24 cellular contexts compared by ENCODE assay signal in the genomic region with DNA sequence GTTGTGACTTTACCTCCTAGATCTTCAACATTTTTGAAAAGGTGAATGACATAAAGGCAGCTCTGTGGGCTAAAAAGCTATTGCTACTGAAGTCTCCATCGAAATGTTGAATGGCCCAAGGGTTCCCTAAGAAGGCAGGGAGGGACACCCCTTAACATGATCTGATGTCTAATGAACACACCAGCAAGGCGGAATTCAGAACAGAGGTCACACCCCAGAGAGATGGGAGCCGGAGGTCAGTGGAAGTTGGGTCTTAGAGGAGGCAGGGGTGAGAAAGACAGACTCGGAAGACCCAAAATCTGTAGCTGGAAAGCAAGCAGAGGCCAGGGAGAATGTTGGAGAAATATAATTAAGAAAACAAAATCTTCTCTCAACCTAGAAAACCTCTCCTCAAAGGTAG.
"Had no signal": no experiment of that assay in that cellular context is flagged by ENCODE, and none has a peak within 500 bp of the region (broad histone marks: within the 10 kb centered on the region; RNA-seq: fewer than 3 reads in every experiment).

No MANE protein-coding gene starts in this region.

- H3K36me3 Mint-ChIP-seq: activated naive CD8-positive, alpha-beta T cell treated with anti-CD3 and anti-CD28 coated beads for 36 hours; naive thymus-derived CD8-positive, alpha-beta T cell had no signal

- H3K27ac ChIP-seq: adrenal gland, body of pancreas, epithelial cell of prostate, ovary, prostate gland, testis, transverse colon, uterus had no signal

- H3K4me3 ChIP-seq: adrenal gland, body of pancreas, ovary, prostate gland, skin epidermis, testis, transverse colon, uterus had no signal

- DNase-seq: activated CD4-positive, alpha-beta T cell treated with anti-CD3 and anti-CD28 coated beads for 48 hours; activated CD4-positive, alpha-beta T cell treated with anti-CD3 and anti-CD28 coated beads, Interleukin-2, amount 50 U/mL, for 48 hours; activated effector memory CD4-positive, alpha-beta T cell treated with Interleukin-2 at 50 U/mL for 16 hours; activated naive CD4-positive, alpha-beta T cell treated with anti-CD3 and anti-CD28 coated beads for 36 hours; activated naive CD8-positive, alpha-beta T cell treated with anti-CD3 and anti-CD28 coated beads for 36 hours; activated T-cell treated with anti-CD3 and anti-CD28 coated beads, Interleukin-2, amount 50 U/mL, for 72 hours; adrenal gland; aorta; body of pancreas; dermis blood vessel endothelial cell; effector CD4-positive, alpha-beta T cell; left cardiac atrium; naive thymus-derived CD8-positive, alpha-beta T cell; ovary; retina; stimulated activated CD4-positive, alpha-beta T cell treated with anti-CD3 and anti-CD28 coated beads, Interleukin-12 subunit alpha, Interleukin-12 subunit beta, amount 100 ng/mL, for 4 hours; stimulated activated CD4-positive, alpha-beta T cell treated with anti-CD3 and anti-CD28 coated beads, Interleukin-4, amount 100 ng/mL, for 1 hour; stimulated activated naive CD8-positive, alpha-beta T cell treated with anti-CD3 and anti-CD28 coated beads, Interleukin-15, Interleukin-2, amounts not matched to agents 100 U/mL and 50 U/mL, for 24 hours; testis; transverse colon; uterus had no signal

- H3K9me3 Mint-ChIP-seq: activated naive CD4-positive, alpha-beta T cell treated with anti-CD3 and anti-CD28 coated beads for 36 hours; activated naive CD8-positive, alpha-beta T cell treated with anti-CD3 and anti-CD28 coated beads for 36 hours; activated T-cell treated with anti-CD3 and anti-CD28 coated beads, Interleukin-2, amount 50 U/mL, for 72 hours; naive thymus-derived CD8-positive, alpha-beta T cell had no signal

- H3K36me3 ChIP-seq: adrenal gland, ovary, prostate gland, transverse colon, uterus had no signal

- H3K4me1 ChIP-seq: adrenal gland, body of pancreas, prostate gland, testis, transverse colon had no signal

- H3K4me3 Mint-ChIP-seq: activated naive CD4-positive, alpha-beta T cell treated with anti-CD3 and anti-CD28 coated beads for 36 hours; activated naive CD8-positive, alpha-beta T cell treated with anti-CD3 and anti-CD28 coated beads for 36 hours; activated T-cell treated with anti-CD3 and anti-CD28 coated beads, Interleukin-2, amount 50 U/mL, for 72 hours; naive thymus-derived CD8-positive, alpha-beta T cell had no signal

- H3K9me3 ChIP-seq: adrenal gland, body of pancreas, ovary, prostate gland, testis, transverse colon, uterus had no signal

- H3K27me3 ChIP-seq: body of pancreas, ovary, testis, transverse colon, uterus had no signal

- H3K27ac Mint-ChIP-seq: activated naive CD4-positive, alpha-beta T cell treated with anti-CD3 and anti-CD28 coated beads for 36 hours; activated naive CD8-positive, alpha-beta T cell treated with anti-CD3 and anti-CD28 coated beads for 36 hours; activated T-cell treated with anti-CD3 and anti-CD28 coated beads, Interleukin-2, amount 50 U/mL, for 72 hours; naive thymus-derived CD8-positive, alpha-beta T cell had no signal

- H3K4me1 Mint-ChIP-seq: activated naive CD8-positive, alpha-beta T cell treated with anti-CD3 and anti-CD28 coated beads for 36 hours; naive thymus-derived CD8-positive, alpha-beta T cell had no signal
